In the genomic region with DNA sequence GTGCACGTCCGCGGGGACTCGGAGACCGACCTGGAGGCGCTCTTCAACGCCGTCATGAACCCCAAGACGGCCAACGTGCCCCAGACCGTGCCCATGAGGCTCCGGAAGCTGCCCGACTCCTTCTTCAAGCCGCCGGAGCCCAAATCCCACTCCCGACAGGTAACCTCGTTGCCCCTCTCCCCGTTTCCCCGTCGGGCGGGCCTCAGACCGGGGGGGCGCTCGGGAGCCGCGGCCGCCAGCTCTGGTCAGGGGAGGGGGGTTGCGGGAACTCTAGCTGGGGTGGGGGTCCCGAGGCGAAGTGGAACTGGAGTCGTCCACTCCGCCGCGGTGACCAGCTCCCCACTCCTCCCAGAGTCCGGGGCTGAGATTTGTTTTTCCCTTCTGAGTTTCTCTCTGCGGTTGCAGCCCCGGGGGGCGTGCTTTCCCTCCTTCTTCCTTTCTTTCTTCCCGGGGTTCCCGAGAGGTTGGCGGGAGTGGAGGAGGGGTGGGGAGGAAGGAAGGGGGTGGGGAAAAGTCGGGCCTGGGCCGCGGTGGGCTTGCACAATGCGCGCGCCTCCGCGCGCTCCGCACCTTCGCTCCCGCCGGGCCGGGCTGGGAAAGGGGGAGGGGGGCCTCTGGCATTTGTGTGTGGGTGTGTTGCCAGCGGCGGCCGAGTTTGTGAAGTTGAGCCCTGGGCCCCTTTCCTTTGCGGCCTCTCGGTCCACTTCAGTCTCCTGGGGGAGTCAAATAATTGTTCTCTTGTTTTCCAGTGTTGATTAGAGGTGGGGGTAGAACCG, we compare ENCODE assay signal across 8 cellular contexts. TPM values are rescaled to one million over a fixed set of nuclear protein-coding genes. Genes with fewer than 3 reads are reported as not detected.
DNase-seq lines count a peak whose midpoint lies in the region; FAIRE-seq and TF ChIP-seq lines count a peak whose summit lies in the region.

No MANE protein-coding gene starts in this region.

- H3K36me3 Mint-ChIP-seq in MCF 10A (ENCODE audit: insufficient read depth, unreplicated experiment) = peaks cover 26% of the 10 kb centered on the region

- BruUV-seq in MCF 10A (replicated peaks; lab: Mats Ljungman, UMichigan) = TSS peak; percentile 79

- peak overlapping the region; percentile 92 for H3K4me3 Mint-ChIP-seq in MCF 10A (ENCODE audit: unreplicated experiment)

- POLR2A ChIA-PET in MCF 10A (lab: Yijun Ruan, JAX) = interaction anchor here (0.7 to 3.4 kb wide), 19 partner anchors 7 to 207 kb away, joined by 3 to 50 read pairs (median 8); a partner anchor contains a TSS

- no peak for TF ChIP-seq CTCF in MCF 10A (IDR thresholded peaks at IDR 0.05; ENCODE audit: unreplicated experiment)
- no peak for TF ChIP-seq CTCF in retinal pigment epithelial cell (conservative IDR thresholded peaks at IDR 0.05; ENCODE audit: low read depth, low read length)

- CTCF ChIA-PET in MCF 10A (lab: Yijun Ruan, JAX) = interaction anchor here (0.7 to 1.9 kb wide), 5 partner anchors 31 to 158 kb away, joined by 3 to 14 read pairs (median 3); no protein-coding TSS in a partner anchor

- DNase-seq in GM12892 (ENCODE audit: insufficient read length) (peak; percentile 12), NCI-H226 (peak; percentile 79), MCF 10A (ENCODE audit: unreplicated experiment) (peak; percentile 90), retinal pigment epithelial cell (ENCODE audit: low read depth) (peak; percentile 34), NCI-H1105 (lab: John Stamatoyannopoulos, UW) (no peak), DMS 273 (lab: John Stamatoyannopoulos, UW; ENCODE audit: unreplicated experiment) (no peak), NCI-H2107 (lab: John Stamatoyannopoulos, UW) (no peak)

- no peak for FAIRE-seq in GM12892 (lab: Jason Lieb, UNC)

- no peak for TF ChIP-seq POLR2A in GM12892 (IDR thresholded peaks at IDR 0.05; ENCODE audit: low read depth, low read length)

- peaks cover 16% of the 10 kb centered on the region for H3K4me1 Mint-ChIP-seq in MCF 10A (ENCODE audit: insufficient read depth, unreplicated experiment)

- peak overlapping the region; percentile 92 for H3K4me3 ChIP-seq in iPS-11a (ENCODE audit: low read depth, low read length)
- peak overlapping the region; percentile 90 for H3K4me3 ChIP-seq in retinal pigment epithelial cell (ENCODE audit: low read length)

- H3K27ac Mint-ChIP-seq in MCF 10A (ENCODE audit: low read depth, unreplicated experiment) = peak overlapping the region; percentile 98

- H3K27me3 Mint-ChIP-seq in MCF 10A (ENCODE audit: insufficient read depth, unreplicated experiment) = no peaks in the 10 kb centered on the region

- H3K9me3 Mint-ChIP-seq in MCF 10A (ENCODE audit: unreplicated experiment) = no peaks in the 10 kb centered on the region

- intact Hi-C loops in MCF 10A (cut with micrococcal nuclease) = loop anchor here (1.0 to 5.0 kb wide), 6 partner anchors 28 to 249 kb away; a partner anchor contains a TSS

RNA-seq across cellular contexts. Expression of a gene that starts 1.0 kb away (rescaled TPM):
- polyA plus RNA-seq in GM12892 (2012; ENCODE audit: missing spikeins) = 0.13 TPM
- 139 and 158 TPM in 2 replicates for total RNA-seq in MCF 10A (2022)

Comparison
In these comparisons a context has a peak if more than half of its experiments do, and no peak if none do; other contexts are left out.
1. DNase-seq: peak in GM12892 (single experiment), NCI-H226 (single experiment), MCF 10A (single experiment) and retinal pigment epithelial cell (single experiment); none in NCI-H1105 (single experiment), DMS 273 (single experiment) and NCI-H2107 (single experiment).